20 cellular contexts compared by ENCODE assay signal in genomic region chr12:108553799-108554198, GRCh38. TPM values are rescaled to one million over a fixed set of nuclear protein-coding genes. Genes with fewer than 3 reads are reported as not detected.
DNase-seq lines count a peak whose midpoint lies in the region; ATAC-seq and TF ChIP-seq lines count a peak whose summit lies in the region.
"Had no signal": no experiment of that assay in that cellular context is flagged by ENCODE, and none has a peak within 500 bp of the region (broad histone marks: within the 10 kb centered on the region; RNA-seq: fewer than 3 reads in every experiment).

No MANE protein-coding gene starts in this region.

- POLR2A ChIA-PET in OCI-LY7 (lab: Charles Lee), result no interaction called here

- H3K4me1 ChIP-seq in OCI-LY7 (ENCODE audit: insufficient read depth, low read length, poor library complexity, severe bottlenecking), result peaks cover 94% of the 10 kb centered on the region
- no peaks in the 10 kb centered on the region for H3K4me1 ChIP-seq in endodermal cell (ENCODE audit: control insufficient read depth, insufficient read depth, low read length)
- H3K4me1 ChIP-seq in sigmoid colon, result peaks cover 0 to 75% (median 32%) of the 10 kb centered on the region in 4 donors
- H3K4me1 ChIP-seq: Caco-2 had no signal

- CTCF ChIA-PET in OCI-LY7 (lab: Charles Lee; ENCODE audit: unreplicated experiment), result no interaction called here

- peaks cover 100% of the 10 kb centered on the region for H3K79me2 ChIP-seq in OCI-LY7 (ENCODE audit: insufficient read depth, low read depth, low read length)

- peaks cover 85% of the 10 kb centered on the region for H3K4me1 Mint-ChIP-seq in activated naive CD4-positive, alpha-beta T cell treated with anti-CD3 and anti-CD28 coated beads, Interleukin-2, amount 50 U/mL, for 24 hours
- peaks cover 9% of the 10 kb centered on the region for H3K4me1 Mint-ChIP-seq in endodermal cell

- TF ChIP-seq POLR2A in sigmoid colon (IDR thresholded peaks at IDR 0.05), result no peak

- peak overlapping the region; percentile 66; the same call in 1 of the 2 replicates for H3K4me2 ChIP-seq in OCI-LY7 (ENCODE audit: low read length)
- H3K4me2 ChIP-seq: A549 had no signal

- no peak overlapping the region for H3K4me3 ChIP-seq in OCI-LY7 (ENCODE audit: low read depth, low read length, poor library complexity, severe bottlenecking)
- no peak overlapping the region for H3K4me3 ChIP-seq in endodermal cell (ENCODE audit: low read length)
- no peak overlapping the region for H3K4me3 ChIP-seq in sigmoid colon
- H3K4me3 ChIP-seq: A549 had no signal

- H3K27ac Mint-ChIP-seq in activated naive CD4-positive, alpha-beta T cell treated with anti-CD3 and anti-CD28 coated beads, Interleukin-2, amount 50 U/mL, for 24 hours, result no peak overlapping the region
- peak overlapping the region in 1 of 2 donors; percentile 11 for H3K27ac Mint-ChIP-seq in activated naive CD4-positive, alpha-beta T cell treated with anti-CD3 and anti-CD28 coated beads, Interleukin-2, amount 50 U/mL, for 72 hours
- no peak overlapping the region for H3K27ac Mint-ChIP-seq in endodermal cell

- no peaks in the 10 kb centered on the region for H3K9me3 Mint-ChIP-seq in activated naive CD4-positive, alpha-beta T cell treated with anti-CD3 and anti-CD28 coated beads, Interleukin-2, amount 50 U/mL, for 24 hours
- no peaks in the 10 kb centered on the region for H3K9me3 Mint-ChIP-seq in activated naive CD4-positive, alpha-beta T cell treated with anti-CD3 and anti-CD28 coated beads, Interleukin-2, amount 50 U/mL, for 72 hours
- no peaks in the 10 kb centered on the region for H3K9me3 Mint-ChIP-seq in endodermal cell

- WGBS in endodermal cell (ENCODE audit: insufficient coverage in 1 of 2, insufficient read length in 1 of 2), 2 experiments, result 88 to 100% methylated on average over 2 to 5 of the region's 5 CpGs
- WGBS in sigmoid colon, 2 donors, result 93 to 94% methylated on average over 5 of the region's 5 CpGs

- no peaks in the 10 kb centered on the region for H3K27me3 Mint-ChIP-seq in activated naive CD4-positive, alpha-beta T cell treated with anti-CD3 and anti-CD28 coated beads, Interleukin-2, amount 50 U/mL, for 24 hours
- H3K27me3 Mint-ChIP-seq in endodermal cell (ENCODE audit: insufficient read depth), result no peaks in the 10 kb centered on the region

- ATAC-seq in activated naive CD4-positive, alpha-beta T cell treated with anti-CD3 and anti-CD28 coated beads, Interleukin-2, amount 50 U/mL, for 72 hours, result no peak
- ATAC-seq: A549 had no signal

- no TSS peak for BruUV-seq in OCI-LY7 (replicated peaks; lab: Mats Ljungman, UMichigan)

- H3K27ac ChIP-seq in OCI-LY7 (ENCODE audit: low read depth, low read length, poor library complexity, severe bottlenecking) (no peak overlapping the region), endodermal cell (ENCODE audit: low read depth, low read length) (no peak overlapping the region), sigmoid colon (no peak overlapping the region)
- H3K27ac ChIP-seq: A549, C4-2B had no signal

- no peaks in the 10 kb centered on the region for H3K9me2 ChIP-seq in OCI-LY7 (ENCODE audit: insufficient read depth, low read length)

- no peak for DNase-seq in activated naive CD4-positive, alpha-beta T cell treated with anti-CD3 and anti-CD28 coated beads, Interleukin-2, amount 50 U/mL, for 72 hours (ENCODE audit: low spot score in 2 of 2)
- DNase-seq in OCI-LY7 (ENCODE audit: low spot score) (no peak), endodermal cell (peak; percentile 44), mesenteric fat pad (ENCODE audit: low spot score) (no peak), sigmoid colon (no peak), GM19238 (ENCODE audit: insufficient read length, low spot score) (no peak)
- no peak for DNase-seq in stimulated activated CD4-positive, alpha-beta T cell treated with anti-CD3 and anti-CD28 coated beads, Interleukin-12 subunit alpha, Interleukin-12 subunit beta, amount 100 ng/mL, for 4 hours
- DNase-seq: Caco-2; KG1; NCI-H1436; NCI-H2029; NCI-H2171; NCI-H446; NCI-H69; NK-92 treated with Interleukin-12 subunit alpha and Interleukin-12 subunit beta, amount 100 ng/mL, for 24 hours; OCI-M1; SHP77 treated with DMSO at 0.1 percent for 48 hours had no signal

- no peaks in the 10 kb centered on the region for H3K27me3 ChIP-seq in endodermal cell (ENCODE audit: control insufficient read depth, insufficient read depth, low read length, poor library complexity, severe bottlenecking)
- no peaks in the 10 kb centered on the region for H3K27me3 ChIP-seq in sigmoid colon

- no peak overlapping the region for H3K9ac ChIP-seq in endodermal cell (ENCODE audit: extremely low read depth, low read length, poor library complexity, severe bottlenecking)

- intact Hi-C loops in OCI-LY7 (cut with micrococcal nuclease; ENCODE audit: unreplicated experiment) (no loop called here), sigmoid colon (cut with DNase I) (no loop called here)

- H3K9me3 ChIP-seq in OCI-LY7 (ENCODE audit: low read length) (no peaks in the 10 kb centered on the region), endodermal cell (ENCODE audit: control insufficient read depth, low read length) (no peaks in the 10 kb centered on the region), sigmoid colon (no peaks in the 10 kb centered on the region)
- H3K9me3 ChIP-seq: A549, Caco-2 had no signal

- H4K20me1 ChIP-seq in OCI-LY7 (ENCODE audit: insufficient read depth, low read length), result peaks cover 20% of the 10 kb centered on the region; the same call in 1 of the 2 replicates

- no peak overlapping the region for H2AFZ ChIP-seq in OCI-LY7 (ENCODE audit: low read length)

- H3K36me3 ChIP-seq in OCI-LY7 (ENCODE audit: insufficient read depth, low read length) (peaks cover 86% of the 10 kb centered on the region), endodermal cell (ENCODE audit: control insufficient read depth, insufficient read depth, low read length) (peaks cover 39% of the 10 kb centered on the region), sigmoid colon (peaks cover 0 to 15% (median 0%) of the 10 kb centered on the region in 4 donors)

- peaks cover 4% of the 10 kb centered on the region for H3K36me3 Mint-ChIP-seq in activated naive CD4-positive, alpha-beta T cell treated with anti-CD3 and anti-CD28 coated beads, Interleukin-2, amount 50 U/mL, for 24 hours
- peaks cover 0 to 11% of the 10 kb centered on the region in 2 donors for H3K36me3 Mint-ChIP-seq in activated naive CD4-positive, alpha-beta T cell treated with anti-CD3 and anti-CD28 coated beads, Interleukin-2, amount 50 U/mL, for 72 hours
- peaks cover 29% of the 10 kb centered on the region for H3K36me3 Mint-ChIP-seq in endodermal cell (ENCODE audit: low read depth)

- H3K4me3 Mint-ChIP-seq in activated naive CD4-positive, alpha-beta T cell treated with anti-CD3 and anti-CD28 coated beads, Interleukin-2, amount 50 U/mL, for 24 hours, result peak overlapping the region; percentile 23
- no peak overlapping the region for H3K4me3 Mint-ChIP-seq in endodermal cell

- TF ChIP-seq EP300 in sigmoid colon (IDR thresholded peaks at IDR 0.05), result no peak

- TF ChIP-seq CTCF in OCI-LY7 (conservative IDR thresholded peaks at IDR 0.05; ENCODE audit: low read length) (no peak), endodermal cell (conservative IDR thresholded peaks at IDR 0.05) (no peak), sigmoid colon (IDR thresholded peaks at IDR 0.05) (no peak)

RNA-seq across cellular contexts. Expression of gene SART3, which starts 7.2 kb away (rescaled TPM):
- 100 to 1,000 TPM in 1 of 2 donors, 10 to 100 TPM in 1; 89.0 to 105 TPM for total RNA-seq in activated naive CD4-positive, alpha-beta T cell treated with anti-CD3 and anti-CD28 coated beads, Interleukin-2, amount 50 U/mL, for 72 hours
- total RNA-seq in OCI-LY7 (2014; rRNA removed; shearing (Covaris generic)), result 211 and 238 TPM in 2 replicates
- total RNA-seq in OCI-LY7 (2022), result 130 and 143 TPM in 2 replicates
- total RNA-seq in endodermal cell, result 10 to 100 TPM; 83.5 to 86.2 TPM
- 57.5 TPM for polyA plus RNA-seq in endodermal cell (2013, experiment 1 of 2)
- 50.7 TPM for polyA plus RNA-seq in endodermal cell (2013, experiment 2 of 2)
- total RNA-seq in mesenteric fat pad, result 43.5 TPM
- 10 to 100 TPM; 45.3 to 69.1 (median 51.8) TPM for total RNA-seq in sigmoid colon
- 10 to 100 TPM; 15.3 to 29.9 (median 18.0) TPM for polyA plus RNA-seq in sigmoid colon

RNA-seq across cellular contexts. Expression of gene ISCU, which starts 8.6 kb away (rescaled TPM):
- total RNA-seq in activated naive CD4-positive, alpha-beta T cell treated with anti-CD3 and anti-CD28 coated beads, Interleukin-2, amount 50 U/mL, for 72 hours, result 100 to 1,000 TPM in 1 of 2 donors, 10 to 100 TPM in 1; 53.6 to 158 TPM
- total RNA-seq in OCI-LY7 (2014; rRNA removed; shearing (Covaris generic)), result 137 and 146 TPM in 2 replicates
- 123 and 130 TPM in 2 replicates for total RNA-seq in OCI-LY7 (2022)
- 10 to 100 TPM; 63.1 to 66.0 TPM for total RNA-seq in endodermal cell
- polyA plus RNA-seq in endodermal cell (2013, experiment 1 of 2), result 92.4 TPM
- polyA plus RNA-seq in endodermal cell (2013, experiment 2 of 2), result 96.3 TPM
- total RNA-seq in mesenteric fat pad, result 156 TPM
- 100 to 1,000 TPM; 197 to 294 (median 260) TPM for total RNA-seq in sigmoid colon
- polyA plus RNA-seq in sigmoid colon, result 100 to 1,000 TPM; 117 to 243 (median 187) TPM

RNA-seq across cellular contexts. Expression of gene FICD, which starts 38.7 kb away (rescaled TPM):
- 1 to 10 TPM; 2.3 to 8.4 TPM for total RNA-seq in activated naive CD4-positive, alpha-beta T cell treated with anti-CD3 and anti-CD28 coated beads, Interleukin-2, amount 50 U/mL, for 72 hours
- total RNA-seq in OCI-LY7 (2014; rRNA removed; shearing (Covaris generic)), result 8.4 and 13.1 TPM in 2 replicates
- total RNA-seq in OCI-LY7 (2022) (9.0 and 9.9 TPM in 2 replicates), endodermal cell (1 to 10 TPM; 6.2 to 6.8 TPM), mesenteric fat pad (14.1 TPM), sigmoid colon (1 to 10 TPM; 2.9 to 5.4 (median 4.1) TPM)
- polyA plus RNA-seq in endodermal cell (2013, experiment 1 of 2), result 5.3 TPM
- polyA plus RNA-seq in endodermal cell (2013, experiment 2 of 2), result 4.9 TPM
- 1 to 10 TPM in 2 of 3 donors, not detected in 1; 1.2 to 2.9 TPM for polyA plus RNA-seq in sigmoid colon

RNA-seq across cellular contexts. Expression of gene TMEM119, which starts 44.1 kb away (rescaled TPM):
- total RNA-seq in activated naive CD4-positive, alpha-beta T cell treated with anti-CD3 and anti-CD28 coated beads, Interleukin-2, amount 50 U/mL, for 72 hours, result under 1 TPM in 1 of 2 donors, not detected in 1; 0.09 TPM
- total RNA-seq in OCI-LY7 (2014; rRNA removed; shearing (Covaris generic)), result not detected in 2 replicates
- not detected in 2 replicates for total RNA-seq in OCI-LY7 (2022)
- under 1 TPM; 0.11 to 0.15 TPM for total RNA-seq in endodermal cell
- 4.3 TPM for polyA plus RNA-seq in endodermal cell (2013, experiment 1 of 2)
- polyA plus RNA-seq in endodermal cell (2013, experiment 2 of 2), result 4.3 TPM
- 13.0 TPM for total RNA-seq in mesenteric fat pad
- total RNA-seq in sigmoid colon, result 10 to 100 TPM in 1 of 4 donors, 1 to 10 TPM in 2, under 1 TPM in 1; 0.95 to 11.6 (median 6.7) TPM
- 10 to 100 TPM in 1 of 3 donors, 1 to 10 TPM in 2; 1.8 to 16.9 (median 2.4) TPM for polyA plus RNA-seq in sigmoid colon
- total RNA-seq: Caco-2 had no signal
- polyA plus RNA-seq: A549 had no signal
